ENCODE assay signal across 8 cellular contexts in the genomic region with DNA sequence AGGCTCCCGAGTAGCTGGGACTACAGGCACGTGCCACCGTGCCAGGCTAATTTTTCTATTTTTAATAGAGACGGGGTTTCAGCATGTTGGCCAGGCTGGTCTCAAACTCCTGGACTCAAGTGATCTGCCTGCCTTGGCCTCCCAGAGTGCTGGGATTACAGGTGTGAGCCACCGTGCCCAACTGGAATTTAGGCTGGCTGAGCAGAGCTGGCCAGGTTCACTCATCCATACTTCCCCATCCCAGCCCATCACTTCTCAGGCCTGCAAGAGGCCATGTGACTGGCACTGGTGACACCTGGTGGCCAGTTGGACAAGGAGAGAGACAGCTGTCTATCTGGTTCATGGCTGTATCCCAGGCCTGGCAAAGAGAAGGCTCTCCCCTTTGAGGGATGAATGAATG. TPM values are rescaled to one million over a fixed set of nuclear protein-coding genes. Genes with fewer than 3 reads are reported as not detected.
DNase-seq lines count a peak whose midpoint lies in the region; ATAC-seq and TF ChIP-seq lines count a peak whose summit lies in the region.
"Not testable (repeated sequence)": the region's sequence is repeated elsewhere in the genome, so short reads cannot be mapped to it uniquely, and the experiment has no call there.

No MANE protein-coding gene starts in this region.

- not testable (repeated sequence) for H3K27me3 Mint-ChIP-seq in CD14-positive monocyte (ENCODE audit: low read depth in 3 of 3)

- peak overlapping the region in 53 of 59 donors; percentile 3 to 88 (median 60) for H3K27ac ChIP-seq in dorsolateral prefrontal cortex
- not testable (repeated sequence) for H3K27ac ChIP-seq in right lobe of liver

- H3K4me3 ChIP-seq in dorsolateral prefrontal cortex, right lobe of liver: not testable (repeated sequence)

- H3K36me3 Mint-ChIP-seq in CD14-positive monocyte = not testable (repeated sequence)

- not testable (repeated sequence) for H3K36me3 ChIP-seq in right lobe of liver

- not testable (repeated sequence) for H3K4me1 ChIP-seq in right lobe of liver

- TF ChIP-seq CTCF in CD14-positive monocyte (IDR thresholded peaks at IDR 0.05) = peak; percentile 76
- peak; percentile 11 to 81 (median 66) for TF ChIP-seq CTCF in dorsolateral prefrontal cortex (IDR thresholded peaks at IDR 0.05 in 54 of 56, conservative IDR thresholded peaks at IDR 0.05 in 2 of 56; ENCODE audit: low read depth in 1 of 56, partially characterized antibody in 56 of 56)
- TF ChIP-seq CTCF in right lobe of liver (IDR thresholded peaks at IDR 0.05) = peak; percentile 75 to 86 (median 78)

- not testable (repeated sequence) for H3K4me3 Mint-ChIP-seq in CD14-positive monocyte

- H3K27ac Mint-ChIP-seq in CD14-positive monocyte = peak overlapping the region in 3 of 7 donors; percentile 24 to 51 (median 38)

- intact Hi-C loops in CD14-positive monocyte (cut with micrococcal nuclease) = loop anchor here in 1 of 2 donors (1.0 kb wide), 1 partner anchor 89 kb away; no protein-coding TSS in a partner anchor
- intact Hi-C loops in dorsolateral prefrontal cortex (cut with DNase I) = loop anchor here (2.0 to 10.0 kb wide), 3 partner anchors 76 to 239 kb away; a partner anchor contains a TSS
- intact Hi-C loops in right lobe of liver (cut with DNase I) = loop anchor here (5.0 kb wide), 2 partner anchors 86 to 91 kb away; no protein-coding TSS in a partner anchor

- not testable (repeated sequence) for H3K27me3 ChIP-seq in dorsolateral prefrontal cortex, right lobe of liver

- H3K9me3 ChIP-seq in right lobe of liver = not testable (repeated sequence)

- not testable (repeated sequence) for TF ChIP-seq POLR2A in right lobe of liver (IDR thresholded peaks at IDR 0.05)

- WGBS in right lobe of liver (ENCODE audit: insufficient coverage, low coverage, low lambda C conversion rate, missing lambda C conversion rate) = 68% methylated on average over 5 of the region's 5 CpGs

- not testable (repeated sequence) for H3K9me3 Mint-ChIP-seq in CD14-positive monocyte

- DNase-seq in CD14-positive monocyte (ENCODE audit: low spot score) = peak; percentile 85
- DNase-seq in Kasumi-1 (lab: John Stamatoyannopoulos, UW) = peak; percentile 80 to 81
- DNase-seq in OCI-M1 (lab: John Stamatoyannopoulos, UW) = peak; percentile 91
- peak; percentile 51 for DNase-seq in activated CD8-positive, alpha-beta memory T cell treated with anti-CD3 and anti-CD28 coated beads, Interleukin-2, amount 50 U/mL, for 1 hour (ENCODE audit: extremely low read depth)
- peak; percentile 60 to 83 (median 76) for DNase-seq in dorsolateral prefrontal cortex
- DNase-seq in right lobe of liver = peak; percentile 85 to 87 (median 86)
- peak; percentile 83 for DNase-seq in stimulated activated CD4-positive, alpha-beta T cell treated with anti-CD3 and anti-CD28 coated beads, Interleukin-4, amount 100 ng/mL, for 24 hours

- ATAC-seq in GM21367 (IDR thresholded peaks at IDR 0.05; ENCODE audit: unreplicated experiment) (peak; percentile 39), right lobe of liver (peak; percentile 83 to 92 (median 86))

- peaks cover 33% of the 10 kb centered on the region for H3K4me1 Mint-ChIP-seq in CD14-positive monocyte

RNA-seq across cellular contexts. Expression of a gene that starts 30.9 kb away (rescaled TPM):
- 100 to 1,000 TPM in 1 of 2 donors, 10 to 100 TPM in 1; 83.7 to 115 TPM for polyA plus RNA-seq in CD14-positive monocyte
- total RNA-seq in dorsolateral prefrontal cortex (10 to 100 TPM in 68 of 120 experiments, 1 to 10 TPM in 52; 3.2 to 24.7 (median 10.5) TPM), right lobe of liver (10 to 100 TPM in 2 of 6 experiments, 1 to 10 TPM in 4; 4.9 to 11.3 (median 7.0) TPM)

RNA-seq across cellular contexts. Expression of a gene that starts 42.6 kb away (rescaled TPM):
- polyA plus RNA-seq in CD14-positive monocyte = not detected
- not detected for total RNA-seq in dorsolateral prefrontal cortex
- not detected for total RNA-seq in right lobe of liver

RNA-seq across cellular contexts. Expression of a gene that starts 47.7 kb away (rescaled TPM):
- 100 to 1,000 TPM; 133 to 167 TPM for polyA plus RNA-seq in CD14-positive monocyte
- total RNA-seq in dorsolateral prefrontal cortex (100 to 1,000 TPM in 108 of 120 experiments, 10 to 100 TPM in 12; 71.6 to 161 (median 119) TPM), right lobe of liver (10 to 100 TPM; 38.3 to 68.3 (median 53.1) TPM)

RNA-seq across cellular contexts. Expression of a gene that starts 50.9 kb away (rescaled TPM):
- not detected for polyA plus RNA-seq in CD14-positive monocyte
- total RNA-seq in dorsolateral prefrontal cortex (10 to 100 TPM in 2 of 120 experiments, 1 to 10 TPM in 105, under 1 TPM in 4, not detected in 9; 0.47 to 14.0 (median 3.3) TPM), right lobe of liver (1 to 10 TPM; 1.2 to 5.1 (median 2.3) TPM)
